In the genomic region with DNA sequence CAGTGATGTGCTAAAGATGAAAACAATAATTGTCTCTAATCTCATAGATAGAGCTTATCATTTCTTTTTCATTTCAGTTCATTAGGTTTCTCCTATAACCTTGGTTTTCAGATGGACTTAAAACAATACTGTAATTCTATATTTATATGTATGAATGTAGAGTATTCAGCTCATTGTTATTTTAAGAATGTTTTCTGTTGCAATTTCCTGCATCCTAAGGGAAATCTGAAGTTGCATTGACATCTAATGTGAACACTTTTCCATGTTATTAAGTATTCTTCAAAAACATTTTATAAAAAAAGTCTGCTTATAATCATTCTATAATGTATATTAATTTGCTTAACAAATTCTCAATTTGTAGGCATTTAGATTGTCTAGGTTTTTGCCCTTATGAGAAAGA, we compare ENCODE assay signal across 16 cellular contexts.
"Had no signal": no experiment of that assay in that cellular context is flagged by ENCODE, and none has a peak within 500 bp of the region (broad histone marks: within the 10 kb centered on the region; RNA-seq: fewer than 3 reads in every experiment).

No MANE protein-coding gene starts in this region.

- H3K27ac ChIP-seq: cardiac muscle cell, coronary artery, heart left ventricle, ovary, skin epidermis, thyroid gland, uterus had no signal

- H3K36me3 ChIP-seq: cardiac muscle cell, heart left ventricle, ovary, thyroid gland, uterus had no signal

- H3K4me1 ChIP-seq: heart left ventricle, thyroid gland, uterus had no signal

- H3K27me3 ChIP-seq: cardiac muscle cell, heart left ventricle, ovary, thyroid gland, uterus had no signal

- H3K4me3 ChIP-seq: cardiac muscle cell, coronary artery, heart left ventricle, ovary, skin epidermis, thyroid gland, uterus had no signal

- ATAC-seq: activated CD8-positive, alpha-beta memory T cell treated with anti-CD3 and anti-CD28 coated beads, Interleukin-2, amount 10 ng/mL, durations not matched to agents 7 days and 5 days; activated T-cell treated with anti-CD3 and anti-CD28 coated beads, Interleukin-2, amount 50 U/mL, for 4 hours; heart left ventricle had no signal

- H3K9me3 ChIP-seq: ovary, thyroid gland, uterus had no signal

- DNase-seq: activated CD4-positive, alpha-beta T cell treated with anti-CD3 and anti-CD28 coated beads, Interleukin-2, amount 50 U/mL, for 4 hours; activated CD4-positive, CD25-positive, alpha-beta regulatory T cell treated with anti-CD3 and anti-CD28 coated beads, Interleukin-2, amount 50 U/mL, for 72 hours; activated CD8-positive, alpha-beta memory T cell treated with anti-CD3 and anti-CD28 coated beads, Interleukin-2, amount 10 ng/mL, durations not matched to agents 7 days and 5 days; activated gamma-delta T cell; activated T-cell treated with anti-CD3 and anti-CD28 coated beads, Interleukin-2, amount 50 U/mL, for 4 hours; aorta; effector CD8-positive, alpha-beta T cell; foreskin melanocyte; heart left ventricle; ovary; SW 1271; thyroid gland; uterus had no signal
